Comparison of ENCODE assay signal across 1 cellular context in genomic region chr5:126811515-126812198, GRCh38.
TF ChIP-seq lines count a peak whose summit lies in the region.

No MANE protein-coding gene starts in this region.

TF ChIP-seq in GM23338, 12 proteins besides CTCF, POLR2A, EP300 and RAD21 (continued from another document):
- TF ChIP-seq ZNF462 (CRISPR knock-in tag; IDR thresholded peaks at IDR 0.05) = no peak
- TF ChIP-seq EZH2phosphoT487 (IDR thresholded peaks at IDR 0.05; ENCODE audit: unreplicated experiment) = no peak
- no peak for TF ChIP-seq STAT1 (IDR thresholded peaks at IDR 0.05; ENCODE audit: unreplicated experiment)
TF ChIP-seq in GM23338: peak in this region for 0.
